Comparison of ENCODE assay signal across 10 cellular contexts in genomic region chr1:160108888-160109662, GRCh38. TPM values are rescaled to one million over a fixed set of nuclear protein-coding genes. Genes with fewer than 3 reads are reported as not detected.
DNase-seq lines count a peak whose midpoint lies in the region; ATAC-seq and TF ChIP-seq lines count a peak whose summit lies in the region.
"Had no signal": no experiment of that assay in that cellular context is flagged by ENCODE, and none has a peak within 500 bp of the region (broad histone marks: within the 10 kb centered on the region; RNA-seq: fewer than 3 reads in every experiment).

No MANE protein-coding gene starts in this region.

- CTCF ChIA-PET in CD4-positive, alpha-beta T cell (lab: Charles Lee), result interaction anchor here (1.4 to 2.0 kb wide), 2 partner anchors 23 to 143 kb away, joined by 5 to 8 read pairs; no protein-coding TSS in a partner anchor
- CTCF ChIA-PET in WTC11 (lab: Charles Lee), result interaction anchor here (0.6 to 9.3 kb wide), 25 partner anchors 8 to 293 kb away, joined by 3 to 83 read pairs (median 7); partner anchors contain the start of genes ATP1A2 and IGSF8

- H3K4me1 ChIP-seq in psoas muscle, result peaks cover 23% of the 10 kb centered on the region

- H3K27ac ChIP-seq in CD4-positive, alpha-beta T cell (ENCODE audit: low read depth, low read length), result no peak overlapping the region
- H3K27ac ChIP-seq in HL-60 (replicated peaks), result no peak overlapping the region
- no peak overlapping the region for H3K27ac ChIP-seq in psoas muscle

- intact Hi-C loops in CD4-positive, alpha-beta T cell (cut with DNase I, micrococcal nuclease), result loop anchor here in 1 of 2 experiments (10.0 kb wide), 1 partner anchor 266 kb away; no protein-coding TSS in a partner anchor
- intact Hi-C loops in psoas muscle (cut with DNase I), result no loop called here

- no peaks in the 10 kb centered on the region for H3K9me3 Mint-ChIP-seq in CD4-positive, alpha-beta T cell
- H3K9me3 Mint-ChIP-seq in WTC11, result no peaks in the 10 kb centered on the region

- peak in 2 of 10 experiments; percentile 24 to 36 for DNase-seq in CD4-positive, alpha-beta T cell
- DNase-seq in HL-60 (ENCODE audit: low read depth in 1 of 2, low spot score in 1 of 2), result peak in 1 of 2 experiments; percentile 49
- DNase-seq in WTC11 (ENCODE audit: low spot score), result no peak
- peak; percentile 66 for DNase-seq in fibroblast of mammary gland (ENCODE audit: low read depth)
- no peak for DNase-seq in psoas muscle
- DNase-seq in effector CD8-positive, alpha-beta T cell (lab: John Stamatoyannopoulos, UW), result no peak

- no peaks in the 10 kb centered on the region for H3K9me3 ChIP-seq in CD4-positive, alpha-beta T cell (ENCODE audit: control insufficient read depth, low read length)
- H3K9me3 ChIP-seq in psoas muscle, result no peaks in the 10 kb centered on the region

- ATAC-seq in CD4-positive, alpha-beta T cell (ENCODE audit: poor library complexity), result peak; percentile 44
- ATAC-seq in WTC11 (peak; percentile 61), psoas muscle (no peak), GM18858 (IDR thresholded peaks at IDR 0.05; ENCODE audit: unreplicated experiment) (no peak), GM21529 (IDR thresholded peaks at IDR 0.05; ENCODE audit: unreplicated experiment) (no peak)

- TF ChIP-seq CTCF in CD4-positive, alpha-beta T cell (IDR thresholded peaks at IDR 0.05), result peak; percentile 27
- TF ChIP-seq CTCF in HL-60 (IDR thresholded peaks at IDR 0.05; ENCODE audit: insufficient read depth, low read length) (peak; percentile 33), WTC11 (IDR thresholded peaks at IDR 0.05) (peak; percentile 33; the same call in 1 of the 2 replicates), fibroblast of mammary gland (conservative IDR thresholded peaks at IDR 0.05; ENCODE audit: control insufficient read depth, insufficient read depth, low read depth, low read length) (peak; percentile 61), psoas muscle (IDR thresholded peaks at IDR 0.05) (peak; percentile 42)

- no peak overlapping the region for H3K4me3 ChIP-seq in HL-60 (replicated peaks; ENCODE audit: insufficient read depth, low read length)
- no peak overlapping the region for H3K4me3 ChIP-seq in fibroblast of mammary gland (ENCODE audit: control insufficient read depth, low read depth, low read length)
- no peak overlapping the region for H3K4me3 ChIP-seq in psoas muscle
- H3K4me3 ChIP-seq: lung had no signal

- WGBS in psoas muscle, 3 donors, result 44 to 50% (median 47%) methylated on average over 6 of the region's 6 CpGs

- H3K27me3 Mint-ChIP-seq in CD4-positive, alpha-beta T cell, result peaks cover 5% of the 10 kb centered on the region
- peaks cover 5% of the 10 kb centered on the region; the same call in 1 of the 2 replicates for H3K27me3 Mint-ChIP-seq in WTC11 (ENCODE audit: low read depth)

- H3K4me3 Mint-ChIP-seq in CD4-positive, alpha-beta T cell, result no peak overlapping the region
- H3K4me3 Mint-ChIP-seq in WTC11, result no peak overlapping the region; the same call in 1 of the 2 replicates

- H3K4me1 Mint-ChIP-seq in CD4-positive, alpha-beta T cell (ENCODE audit: low read depth), result no peaks in the 10 kb centered on the region
- peaks cover 50% of the 10 kb centered on the region for H3K4me1 Mint-ChIP-seq in WTC11

- H3K36me3 ChIP-seq in psoas muscle (ENCODE audit: insufficient read depth in 1 of 2, low read depth in 1 of 2), result no peaks in the 10 kb centered on the region

- H3K27me3 ChIP-seq in CD4-positive, alpha-beta T cell (ENCODE audit: control insufficient read depth, insufficient read depth, low read length), result no peaks in the 10 kb centered on the region
- H3K27me3 ChIP-seq in HL-60 (ENCODE audit: insufficient read depth, poor library complexity, severe bottlenecking) (no peaks in the 10 kb centered on the region), psoas muscle (ENCODE audit: insufficient read depth in 3 of 3, low read length in 2 of 3) (no peaks in the 10 kb centered on the region)

- H3K27ac Mint-ChIP-seq in CD4-positive, alpha-beta T cell, result no peak overlapping the region
- H3K27ac Mint-ChIP-seq in WTC11, result peak overlapping the region; percentile 30

- POLR2A ChIA-PET in CD4-positive, alpha-beta T cell (lab: Charles Lee), result no interaction called here
- POLR2A ChIA-PET in WTC11 (lab: Charles Lee), result interaction anchor here (0.9 to 1.4 kb wide), 3 partner anchors 11 to 60 kb away, joined by 3 to 4 read pairs (median 4); partner anchors contain the start of gene IGSF8

- H3K36me3 Mint-ChIP-seq in CD4-positive, alpha-beta T cell (ENCODE audit: low read depth), result no peaks in the 10 kb centered on the region
- no peaks in the 10 kb centered on the region for H3K36me3 Mint-ChIP-seq in WTC11

TF ChIP-seq in WTC11, 78 proteins besides CTCF, POLR2A, EP300 and RAD21 (continues in another document):
- TF ChIP-seq TCF7 (CRISPR knock-in tag; IDR thresholded peaks at IDR 0.05; ENCODE audit: low read depth), result no peak
- no peak for TF ChIP-seq ELF4 (CRISPR knock-in tag; IDR thresholded peaks at IDR 0.05; ENCODE audit: low read depth)
- TF ChIP-seq FOXP4 (CRISPR knock-in tag; IDR thresholded peaks at IDR 0.05), result no peak
- no peak for TF ChIP-seq PRDM15 (CRISPR knock-in tag; IDR thresholded peaks at IDR 0.05)

RNA-seq across cellular contexts. Expression of gene ATP1A2, which starts 6.5 kb away (rescaled TPM):
- total RNA-seq in CD4-positive, alpha-beta T cell, result not detected
- total RNA-seq in WTC11 (2021), result 22.8 to 25.6 TPM (median 23.2 TPM) in 3 replicates
- total RNA-seq in psoas muscle, result 1,000 to 10,000 TPM in 1 of 4 donors, 100 to 1,000 TPM in 3; 523 to 1,040 (median 587) TPM
- 100 to 1,000 TPM in 2 of 3 donors, 10 to 100 TPM in 1; 52.5 to 194 (median 162) TPM for polyA plus RNA-seq in psoas muscle
- total RNA-seq: HT1080 had no signal

RNA-seq across cellular contexts. Expression of gene IGSF8, which starts 10.7 kb away (rescaled TPM):
- total RNA-seq in CD4-positive, alpha-beta T cell, result 10 to 100 TPM; 33.1 to 33.7 TPM
- 86.7 to 101 TPM (median 95.1 TPM) in 3 replicates for total RNA-seq in WTC11 (2021)
- total RNA-seq in psoas muscle, result 1 to 10 TPM; 4.3 to 8.6 (median 6.4) TPM
- 1 to 10 TPM; 4.9 to 6.5 (median 6.4) TPM for polyA plus RNA-seq in psoas muscle

RNA-seq across cellular contexts. Expression of gene KCNJ9, which starts 27.7 kb away (rescaled TPM):
- not detected for total RNA-seq in CD4-positive, alpha-beta T cell
- 0.09 to 0.14 TPM in 2 of 3 replicates, not detected in the other for total RNA-seq in WTC11 (2021)
- total RNA-seq in psoas muscle, result not detected
- polyA plus RNA-seq in psoas muscle, result under 1 TPM in 2 of 3 donors, not detected in 1; 0.01 to 0.04 TPM
- total RNA-seq: HT1080, lung had no signal
- polyA plus RNA-seq: lung had no signal

RNA-seq across cellular contexts. Expression of gene KCNJ10, which starts 39.1 kb away (rescaled TPM):
- total RNA-seq in CD4-positive, alpha-beta T cell, result not detected
- total RNA-seq in WTC11 (2021), result 1.4 to 1.6 TPM (median 1.4 TPM) in 3 replicates
- under 1 TPM in 2 of 4 donors, not detected in 2; 0.08 to 0.09 TPM for total RNA-seq in psoas muscle
- under 1 TPM in 2 of 3 donors, not detected in 1; 0.01 to 0.03 TPM for polyA plus RNA-seq in psoas muscle
- total RNA-seq: HT1080 had no signal

RNA-seq across cellular contexts. Expression of gene ATP1A4, which starts 42.3 kb away (rescaled TPM):
- under 1 TPM in 1 of 2 experiments, not detected in 1; 0.22 TPM for total RNA-seq in CD4-positive, alpha-beta T cell
- total RNA-seq in WTC11 (2021), result 0.37 to 0.78 TPM (median 0.55 TPM) in 3 replicates
- 1 to 10 TPM in 1 of 4 donors, under 1 TPM in 3; 0.07 to 2.0 (median 0.38) TPM for total RNA-seq in psoas muscle
- polyA plus RNA-seq in psoas muscle, result 1 to 10 TPM in 1 of 3 donors, under 1 TPM in 2; 0.03 to 1.3 (median 0.13) TPM
- total RNA-seq: HT1080 had no signal

Comparison
In these comparisons a context has a peak if more than half of its experiments do, and no peak if none do; other contexts are left out.
1. ATAC-seq: peak in CD4-positive, alpha-beta T cell (single experiment) and WTC11 (single experiment); none in psoas muscle (0 of 4), GM18858 (single experiment) and GM21529 (single experiment).
2. RNA of gene ATP1A2, which starts 6.5 kb away (total RNA-seq): 523 to 1,040 TPM in psoas muscle and 22.8 to 25.6 TPM in WTC11; not detected in CD4-positive, alpha-beta T cell; every median in the first group is over 10 times any median in the second.
3. Peak in every context shown above with its lines, with median percentiles within 50 percentile points of each other: CTCF ChIP-seq.